In the genomic region with DNA sequence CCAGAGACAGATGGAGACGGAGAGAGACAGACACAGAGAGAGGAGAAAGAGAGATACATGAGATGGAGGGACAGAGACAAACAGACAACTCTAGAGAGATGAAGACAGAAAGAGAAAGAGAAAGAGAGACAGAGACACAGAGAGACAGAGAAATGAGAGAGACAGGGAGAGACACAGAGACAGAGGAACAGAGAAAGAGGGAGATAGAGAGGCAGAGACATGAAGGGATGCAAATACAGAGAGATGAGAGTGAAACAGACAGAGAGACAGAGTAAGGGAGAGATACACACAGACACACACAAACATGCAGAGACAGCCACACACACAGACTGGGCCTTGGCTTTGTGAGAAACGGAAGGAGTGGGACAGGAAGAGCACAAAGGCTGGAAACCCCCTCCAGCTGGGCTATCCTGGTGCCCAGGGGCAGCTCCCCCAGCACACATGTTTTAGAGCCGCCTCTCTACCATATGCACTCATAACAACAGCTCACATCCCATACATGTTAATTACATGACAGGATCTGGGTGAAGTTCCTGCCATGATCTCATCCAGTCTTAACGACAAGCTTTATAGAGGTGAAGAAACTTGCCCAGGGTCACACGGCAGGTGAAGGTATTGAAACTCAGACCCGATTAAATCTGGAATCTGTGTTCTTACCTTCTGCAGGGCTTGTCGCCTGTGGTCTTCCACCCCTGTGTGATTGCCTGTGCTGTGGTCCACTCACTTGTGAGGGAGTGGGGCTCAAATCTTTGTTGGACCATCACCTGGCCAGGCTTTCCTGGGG, we compare ENCODE assay signal across 19 cellular contexts. TPM values are rescaled to one million over a fixed set of nuclear protein-coding genes. Genes with fewer than 3 reads are reported as not detected.
DNase-seq lines count a peak whose midpoint lies in the region; ATAC-seq and TF ChIP-seq lines count a peak whose summit lies in the region.
"Had no signal": no experiment of that assay in that cellular context is flagged by ENCODE, and none has a peak within 500 bp of the region (broad histone marks: within the 10 kb centered on the region; RNA-seq: fewer than 3 reads in every experiment).

No MANE protein-coding gene starts in this region.

- H3K27ac Mint-ChIP-seq in CD4-positive, CD25-positive, alpha-beta regulatory T cell, result peak overlapping the region in 2 of 3 donors; percentile 27 to 72
- no peak overlapping the region for H3K27ac Mint-ChIP-seq in GM23338
- H3K27ac Mint-ChIP-seq: activated naive CD4-positive, alpha-beta T cell treated with anti-CD3 and anti-CD28 coated beads, Interleukin-2, amount 50 U/mL, for 24 hours; brain; dendritic cell treated with granulocyte-macrophage colony-stimulating factor and Interleukin-4, amounts not matched to agents 40 ng/mL and 50 ng/mL, for 4 days; progenitor cell of endocrine pancreas had no signal

- no peak for ATAC-seq in CD4-positive, CD25-positive, alpha-beta regulatory T cell (ENCODE audit: low read depth in 2 of 2)
- ATAC-seq in GM21717 (IDR thresholded peaks at IDR 0.05; ENCODE audit: unreplicated experiment) (peak; percentile 59), HG03521 (IDR thresholded peaks at IDR 0.05; ENCODE audit: unreplicated experiment) (peak; percentile 45), left cardiac atrium (no peak), GM23338 (no peak)

- no peak overlapping the region for H3K27ac ChIP-seq in CD4-positive, CD25-positive, alpha-beta regulatory T cell (ENCODE audit: insufficient read depth, low read length, poor library complexity, severe bottlenecking)
- H3K27ac ChIP-seq in GM23338 (ENCODE audit: low read depth), result no peak overlapping the region
- H3K27ac ChIP-seq: SJCRH30 had no signal

- CTCF ChIA-PET in GM10248 (lab: Yijun Ruan, JAX), result interaction anchor here (0.9 to 2.3 kb wide), 6 partner anchors 11 to 136 kb away, joined by 3 to 10 read pairs (median 4); no protein-coding TSS in a partner anchor

- peaks cover 8% of the 10 kb centered on the region for H3K4me1 ChIP-seq in CD4-positive, CD25-positive, alpha-beta regulatory T cell (ENCODE audit: control insufficient read depth, insufficient read depth, low read length, poor library complexity, severe bottlenecking)
- H3K4me1 ChIP-seq in GM23338 (ENCODE audit: insufficient read depth), result no peaks in the 10 kb centered on the region
- H3K4me1 ChIP-seq: SJCRH30 had no signal

- H3K4me1 Mint-ChIP-seq in CD4-positive, CD25-positive, alpha-beta regulatory T cell, result peaks cover 0 to 22% (median 18%) of the 10 kb centered on the region in 4 donors
- no peaks in the 10 kb centered on the region for H3K4me1 Mint-ChIP-seq in GM23338
- H3K4me1 Mint-ChIP-seq: brain had no signal

- H3K27me3 Mint-ChIP-seq in CD4-positive, CD25-positive, alpha-beta regulatory T cell, result no peaks in the 10 kb centered on the region
- H3K27me3 Mint-ChIP-seq in GM23338 (ENCODE audit: insufficient read depth, low read depth, poor library complexity), result no peaks in the 10 kb centered on the region
- H3K27me3 Mint-ChIP-seq: activated naive CD4-positive, alpha-beta T cell treated with anti-CD3 and anti-CD28 coated beads, Interleukin-2, amount 50 U/mL, for 24 hours; brain; dendritic cell treated with granulocyte-macrophage colony-stimulating factor and Interleukin-4, amounts not matched to agents 40 ng/mL and 50 ng/mL, for 4 days had no signal

- POLR2A ChIA-PET in GM10248 (lab: Yijun Ruan, JAX), result no interaction called here

- H3K36me3 Mint-ChIP-seq in CD4-positive, CD25-positive, alpha-beta regulatory T cell, result peaks cover 42% of the 10 kb centered on the region
- H3K36me3 Mint-ChIP-seq in GM23338 (ENCODE audit: low read depth), result peaks cover 6% of the 10 kb centered on the region
- H3K36me3 Mint-ChIP-seq: brain had no signal

- no peak for DNase-seq in CD4-positive, CD25-positive, alpha-beta regulatory T cell
- peak; percentile 27 for DNase-seq in GM10248 (ENCODE audit: extremely low spot score)
- DNase-seq in NCI-H345 (lab: John Stamatoyannopoulos, UW), result no peak
- no peak for DNase-seq in NCI-H187 treated with DMSO at 0.1 percent for 48 hours (lab: John Stamatoyannopoulos, UW)
- DNase-seq in left cardiac atrium, result no peak
- DNase-seq in GM23338 (ENCODE audit: low spot score), result no peak
- DNase-seq: foreskin melanocyte; NCI-H1105 treated with DMSO at 0.1 percent for 48 hours; SJCRH30; stimulated activated CD4-positive, alpha-beta T cell treated with anti-CD3 and anti-CD28 coated beads, Interleukin-4, amount 100 ng/mL, for 24 hours had no signal

- no peak overlapping the region for H3K4me2 ChIP-seq in GM23338

- TF ChIP-seq CTCF in GM10248 (IDR thresholded peaks at IDR 0.05; ENCODE audit: control extremely low read depth, extremely low read depth, low read depth, missing control alignments) (no peak), GM23338 (conservative IDR thresholded peaks at IDR 0.05; ENCODE audit: low read depth in 2 of 2) (no peak)

- H3K79me2 ChIP-seq in GM23338 (replicated peaks; ENCODE audit: insufficient read depth), result no peaks in the 10 kb centered on the region

- H3K27me3 ChIP-seq in CD4-positive, CD25-positive, alpha-beta regulatory T cell (ENCODE audit: control insufficient read depth, insufficient read depth, low read length), result no peaks in the 10 kb centered on the region
- no peaks in the 10 kb centered on the region for H3K27me3 ChIP-seq in GM23338 (ENCODE audit: insufficient read depth)
- H3K27me3 ChIP-seq: SJCRH30 had no signal

- H3K9me2 ChIP-seq in GM23338 (ENCODE audit: insufficient read depth), result 0 out of 2 replicates have a peak, but pooled peaks cover 3% of the 10 kb centered on the region

- intact Hi-C loops in left cardiac atrium (cut with DNase I), result no loop called here

- no peak overlapping the region for H3K4me3 Mint-ChIP-seq in CD4-positive, CD25-positive, alpha-beta regulatory T cell
- no peak overlapping the region for H3K4me3 Mint-ChIP-seq in GM23338
- H3K4me3 Mint-ChIP-seq: activated naive CD4-positive, alpha-beta T cell treated with anti-CD3 and anti-CD28 coated beads, Interleukin-2, amount 50 U/mL, for 24 hours; brain; dendritic cell treated with granulocyte-macrophage colony-stimulating factor and Interleukin-4, amounts not matched to agents 40 ng/mL and 50 ng/mL, for 4 days had no signal

- no peaks in the 10 kb centered on the region for H4K20me1 ChIP-seq in GM23338 (replicated peaks; ENCODE audit: insufficient read depth)

- no peak overlapping the region for H2AFZ ChIP-seq in GM23338

- peaks cover 24% of the 10 kb centered on the region for H3K36me3 ChIP-seq in CD4-positive, CD25-positive, alpha-beta regulatory T cell (ENCODE audit: control insufficient read depth, insufficient read depth, low read length)
- no peaks in the 10 kb centered on the region for H3K36me3 ChIP-seq in GM23338 (ENCODE audit: insufficient read depth)
- H3K36me3 ChIP-seq: SJCRH30 had no signal

- peaks cover 16 to 17% of the 10 kb centered on the region in 2 experiments for H3K9me3 ChIP-seq in CD4-positive, CD25-positive, alpha-beta regulatory T cell (ENCODE audit: control insufficient read depth in 2 of 2, low read length in 2 of 2)
- H3K9me3 ChIP-seq: SJCRH30 had no signal

- H3F3A ChIP-seq in GM23338 (replicated peaks; ENCODE audit: low read depth), result no peaks in the 10 kb centered on the region

- peaks cover 0 to 20% (median 5%) of the 10 kb centered on the region in 7 donors for H3K9me3 Mint-ChIP-seq in CD4-positive, CD25-positive, alpha-beta regulatory T cell
- H3K9me3 Mint-ChIP-seq in GM23338, result peaks cover 22% of the 10 kb centered on the region

- no peak overlapping the region for H3K4me3 ChIP-seq in CD4-positive, CD25-positive, alpha-beta regulatory T cell (ENCODE audit: low read depth, low read length)
- no peak overlapping the region for H3K4me3 ChIP-seq in GM23338
- H3K4me3 ChIP-seq: SJCRH30 had no signal

TF ChIP-seq in GM23338, 12 proteins besides CTCF, POLR2A, EP300 and RAD21:
- no peak for TF ChIP-seq CREB1 (CRISPR knock-in tag; IDR thresholded peaks at IDR 0.05; ENCODE audit: low read depth)
- no peak for TF ChIP-seq ZNF331 (CRISPR knock-in tag; IDR thresholded peaks at IDR 0.05; ENCODE audit: low read depth)
- TF ChIP-seq JUNB (IDR thresholded peaks at IDR 0.05; ENCODE audit: unreplicated experiment), result no peak

RNA-seq across cellular contexts. Expression of gene IL18R1, which starts 32.4 kb away (rescaled TPM):
- 19.9 TPM for total RNA-seq in CD4-positive, CD25-positive, alpha-beta regulatory T cell
- 10 to 100 TPM in 2 of 4 donors, 1 to 10 TPM in 2; 6.9 to 12.5 (median 10.0) TPM for polyA plus RNA-seq in CD4-positive, CD25-positive, alpha-beta regulatory T cell
- total RNA-seq in left cardiac atrium, result 1 to 10 TPM; 1.2 to 5.5 TPM
- total RNA-seq in GM23338 (2014; rRNA removed; shearing (Covaris generic)), result 0.17 and 0.89 TPM in 2 replicates
- polyA plus RNA-seq in GM23338 (2016; fragmentation: Nextera tagmentation; extraction: Ambion mirVana), result 0.39 TPM in 1 of 2 replicates, not detected in the other
- total RNA-seq: LHCN-M2, SJCRH30, temporal lobe had no signal

RNA-seq across cellular contexts. Expression of gene IL18RAP, which starts 35.0 kb away (rescaled TPM):
- 0.44 TPM for total RNA-seq in CD4-positive, CD25-positive, alpha-beta regulatory T cell
- polyA plus RNA-seq in CD4-positive, CD25-positive, alpha-beta regulatory T cell, result under 1 TPM in 1 of 4 donors, not detected in 3; 0.41 TPM
- 1 to 10 TPM; 1.1 to 1.3 TPM for total RNA-seq in left cardiac atrium
- not detected in 2 replicates for total RNA-seq in GM23338 (2014; rRNA removed; shearing (Covaris generic))
- not detected in 2 replicates for polyA plus RNA-seq in GM23338 (2016; fragmentation: Nextera tagmentation; extraction: Ambion mirVana)
- total RNA-seq: LHCN-M2, progenitor cell of endocrine pancreas, SJCRH30, temporal lobe had no signal
- polyA plus RNA-seq: neural cell had no signal

Comparison
In these comparisons a context has a peak if more than half of its experiments do, and no peak if none do; other contexts are left out.
1. ATAC-seq: peak in GM21717 (single experiment) and HG03521 (single experiment); none in CD4-positive, CD25-positive, alpha-beta regulatory T cell (0 of 2), left cardiac atrium (0 of 2) and GM23338 (single experiment).